ENCODE assay signal across 1 cellular context in genomic region chr2:23360571-23361125, GRCh38.
TF ChIP-seq lines count a peak whose summit lies in the region.

No MANE protein-coding gene starts in this region.

TF ChIP-seq in HepG2, 621 proteins besides CTCF, POLR2A, EP300 and RAD21 (continued from another document and continues in another):
- no peak for TF ChIP-seq ZBTB39 (CRISPR knock-in tag; IDR thresholded peaks at IDR 0.05)
- no peak for TF ChIP-seq ZNF224 (CRISPR knock-in tag; IDR thresholded peaks at IDR 0.05)
- no peak for TF ChIP-seq MIXL1 (CRISPR knock-in tag; IDR thresholded peaks at IDR 0.05)
- no peak for TF ChIP-seq GLI4 (CRISPR knock-in tag; IDR thresholded peaks at IDR 0.05; ENCODE audit: borderline replicate concordance)
- TF ChIP-seq JUNB (CRISPR knock-in tag; IDR thresholded peaks at IDR 0.05; ENCODE audit: borderline replicate concordance): no peak
- TF ChIP-seq ZHX1 (CRISPR knock-in tag; IDR thresholded peaks at IDR 0.05; ENCODE audit: low read depth): no peak
- TF ChIP-seq ZMAT3 (CRISPR knock-in tag; conservative IDR thresholded peaks at IDR 0.05): no peak; the same call in 1 of the 2 replicates
- no peak for TF ChIP-seq ZNF317 (CRISPR knock-in tag; IDR thresholded peaks at IDR 0.05)
- no peak for TF ChIP-seq NPAS2 (CRISPR knock-in tag; IDR thresholded peaks at IDR 0.05; ENCODE audit: borderline replicate concordance)
- TF ChIP-seq PATZ1 (CRISPR knock-in tag; IDR thresholded peaks at IDR 0.05): peak; percentile 63
- peak; percentile 86 for TF ChIP-seq CEBPG (CRISPR knock-in tag; IDR thresholded peaks at IDR 0.05)
- TF ChIP-seq TBX2 (CRISPR knock-in tag; IDR thresholded peaks at IDR 0.05; ENCODE audit: borderline replicate concordance): 0 out of 2 replicates have a peak, but pooled peaks have one; percentile 39
- TF ChIP-seq NFIB (CRISPR knock-in tag; IDR thresholded peaks at IDR 0.05; ENCODE audit: borderline replicate concordance): no peak
- TF ChIP-seq KLF13 (CRISPR knock-in tag; IDR thresholded peaks at IDR 0.05): no peak
- no peak for TF ChIP-seq PAXIP1 (CRISPR knock-in tag; conservative IDR thresholded peaks at IDR 0.05)
- TF ChIP-seq ARNT2 (CRISPR knock-in tag; IDR thresholded peaks at IDR 0.05; ENCODE audit: low read depth): no peak
- no peak for TF ChIP-seq ZNF761 (CRISPR knock-in tag; conservative IDR thresholded peaks at IDR 0.05)
- peak; percentile 53; the same call in 1 of the 2 replicates for TF ChIP-seq NCOA2 (CRISPR knock-in tag; IDR thresholded peaks at IDR 0.05)
- TF ChIP-seq ARNTL (CRISPR knock-in tag; IDR thresholded peaks at IDR 0.05): peak; percentile 46; the same call in 1 of the 2 replicates
- no peak for TF ChIP-seq SKI (IDR thresholded peaks at IDR 0.05; ENCODE audit: partially characterized antibody)
- TF ChIP-seq AKAP8 (CRISPR knock-in tag; IDR thresholded peaks at IDR 0.05): no peak
- TF ChIP-seq FOXP1 (IDR thresholded peaks at IDR 0.05): no peak
- no peak for TF ChIP-seq FOXP1 (CRISPR knock-in tag; IDR thresholded peaks at IDR 0.05)
- TF ChIP-seq SSRP1 (CRISPR knock-in tag; IDR thresholded peaks at IDR 0.05): no peak
- no peak for TF ChIP-seq ZBTB4 (CRISPR knock-in tag; IDR thresholded peaks at IDR 0.05; ENCODE audit: borderline replicate concordance)
- no peak for TF ChIP-seq ZNF253 (CRISPR knock-in tag; IDR thresholded peaks at IDR 0.05; ENCODE audit: borderline replicate concordance)
- TF ChIP-seq ZNF724P (CRISPR knock-in tag; IDR thresholded peaks at IDR 0.05; ENCODE audit: borderline replicate concordance): no peak
- TF ChIP-seq TEAD3 (CRISPR knock-in tag; optimal IDR thresholded peaks at IDR 0.05; ENCODE audit: borderline replicate concordance): no peak
- no peak for TF ChIP-seq ZFP36L1 (CRISPR knock-in tag; IDR thresholded peaks at IDR 0.05)
- TF ChIP-seq ZNF597 (CRISPR knock-in tag; IDR thresholded peaks at IDR 0.05): no peak
- no peak for TF ChIP-seq MAF1 (CRISPR knock-in tag; IDR thresholded peaks at IDR 0.05; ENCODE audit: borderline replicate concordance)
- no peak for TF ChIP-seq ATF1 (CRISPR knock-in tag; IDR thresholded peaks at IDR 0.05)
- TF ChIP-seq TCF7 (IDR thresholded peaks at IDR 0.05; ENCODE audit: low read depth): no peak
- no peak for TF ChIP-seq ZNF136 (CRISPR knock-in tag; IDR thresholded peaks at IDR 0.05; ENCODE audit: low read depth)
- no peak for TF ChIP-seq CBX2 (IDR thresholded peaks at IDR 0.05; ENCODE audit: low read depth, low read length)
- no peak for TF ChIP-seq CBX2 (CRISPR knock-in tag; IDR thresholded peaks at IDR 0.05; ENCODE audit: low read depth)
- no peak for TF ChIP-seq HIC2 (CRISPR knock-in tag; IDR thresholded peaks at IDR 0.05; ENCODE audit: low read depth)
- no peak for TF ChIP-seq CSRNP2 (CRISPR knock-in tag; conservative IDR thresholded peaks at IDR 0.05; ENCODE audit: low read depth)
- no peak for TF ChIP-seq HHEX (CRISPR knock-in tag; IDR thresholded peaks at IDR 0.05)
- TF ChIP-seq JUND (CRISPR knock-in tag; IDR thresholded peaks at IDR 0.05): no peak
- TF ChIP-seq ZBTB8A (CRISPR knock-in tag; IDR thresholded peaks at IDR 0.05; ENCODE audit: borderline replicate concordance, low read depth): no peak
- TF ChIP-seq RFX3 (CRISPR knock-in tag; IDR thresholded peaks at IDR 0.05): no peak
- TF ChIP-seq DBP (CRISPR knock-in tag; IDR thresholded peaks at IDR 0.05; ENCODE audit: not compliant biosample characterization): no peak
- TF ChIP-seq LBX2 (CRISPR knock-in tag; IDR thresholded peaks at IDR 0.05; ENCODE audit: borderline replicate concordance): no peak
- TF ChIP-seq NFYB (CRISPR knock-in tag; IDR thresholded peaks at IDR 0.05): no peak
- no peak for TF ChIP-seq CREM (IDR thresholded peaks at IDR 0.05)
- no peak for TF ChIP-seq CREM (CRISPR knock-in tag; IDR thresholded peaks at IDR 0.05)
